8 cellular contexts compared by ENCODE assay signal in the genomic region with DNA sequence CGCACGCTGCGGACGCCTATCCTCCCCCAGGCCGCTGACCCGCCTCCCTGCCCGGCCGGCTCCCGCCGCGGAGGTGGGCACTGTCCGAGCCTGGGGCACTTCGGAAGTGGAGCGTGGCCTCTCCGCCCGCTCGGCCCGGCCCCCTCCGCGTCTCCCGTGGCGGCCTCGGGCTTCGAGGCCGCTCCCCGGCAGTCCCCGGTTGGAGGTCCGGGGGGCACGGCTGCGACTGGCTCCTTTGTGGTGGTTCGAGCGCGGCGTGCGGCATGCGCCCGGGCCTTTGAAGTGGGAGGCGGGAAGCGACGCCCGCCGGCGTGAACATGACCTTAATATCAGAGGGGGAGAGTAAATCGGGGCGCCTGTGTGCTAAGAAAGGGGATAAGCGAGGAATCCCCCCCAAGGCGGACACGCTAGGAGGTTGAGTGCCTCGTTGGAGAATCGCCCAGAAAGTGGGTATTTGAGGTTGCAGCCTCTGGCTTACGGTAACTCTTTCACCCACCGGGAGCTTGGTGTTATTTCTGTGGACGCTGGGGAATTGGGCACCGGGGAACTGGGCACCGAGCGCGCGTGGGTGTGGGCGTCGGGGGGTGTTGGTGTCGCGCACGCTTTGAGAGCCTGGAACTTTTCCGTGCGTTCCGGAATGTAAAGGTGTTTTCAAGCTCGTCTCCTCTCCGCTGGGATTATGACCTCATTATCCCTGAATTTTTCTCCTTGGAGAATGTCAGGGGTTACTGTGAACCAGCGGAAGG. TPM values are rescaled to one million over a fixed set of nuclear protein-coding genes. Genes with fewer than 3 reads are reported as not detected.
DNase-seq lines count a peak whose midpoint lies in the region; ATAC-seq and TF ChIP-seq lines count a peak whose summit lies in the region.

No MANE protein-coding gene starts in this region.

- BruUV-seq in Caco-2 (replicated peaks; lab: Mats Ljungman, UMichigan) = no TSS peak

- no peaks in the 10 kb centered on the region for H3K27me3 Mint-ChIP-seq in Caco-2 (ENCODE audit: insufficient read depth, unreplicated experiment)

- H3K9me3 ChIP-seq in Caco-2 (no peaks in the 10 kb centered on the region), mononuclear cell (ENCODE audit: low read depth, low read length) (no peaks in the 10 kb centered on the region), stomach (no peaks in the 10 kb centered on the region)

- intact Hi-C loops in Caco-2 (cut with micrococcal nuclease; ENCODE audit: unreplicated experiment) (loop anchor here (2.0 to 5.0 kb wide), 4 partner anchors 18 to 382 kb away; a partner anchor contains a TSS), stomach (cut with DNase I; ENCODE audit: low total_unique reads) (no loop called here)

- H3K36me3 Mint-ChIP-seq in Caco-2 (ENCODE audit: insufficient read depth, unreplicated experiment) = peaks cover 55% of the 10 kb centered on the region

- H3K36me3 ChIP-seq in Caco-2 (ENCODE audit: control insufficient read depth, insufficient read depth, low read length) (no peaks in the 10 kb centered on the region), stomach (no peaks in the 10 kb centered on the region)

- DNase-seq in Caco-2 (no peak), HuH-7 (ENCODE audit: low spot score) (peak; percentile 34), stomach (no peak), inferior parietal cortex (ENCODE audit: extremely low spot score) (no peak)
- peak; percentile 59 for DNase-seq in activated CD4-positive, alpha-beta T cell treated with anti-CD3 and anti-CD28 coated beads for 48 hours
- peak; percentile 4 for DNase-seq in effector CD8-positive, alpha-beta T cell (lab: John Stamatoyannopoulos, UW)

- TF ChIP-seq EP300 in stomach (IDR thresholded peaks at IDR 0.05) = no peak

- H3K27me3 ChIP-seq in Caco-2 (replicated peaks; ENCODE audit: control insufficient read depth, insufficient read depth, low read length) = no peaks in the 10 kb centered on the region
- no peaks in the 10 kb centered on the region for H3K27me3 ChIP-seq in mononuclear cell (ENCODE audit: insufficient read depth, low read length)
- H3K27me3 ChIP-seq in stomach = no peaks in the 10 kb centered on the region

- H3K4me3 Mint-ChIP-seq in Caco-2 (ENCODE audit: unreplicated experiment) = peak overlapping the region; percentile 99

- peak overlapping the region; percentile 93 for H3K4me3 ChIP-seq in Caco-2 (ENCODE audit: low read depth, low read length)
- peak overlapping the region; percentile 78 for H3K4me3 ChIP-seq in mononuclear cell (ENCODE audit: low read length)
- H3K4me3 ChIP-seq in stomach = peak overlapping the region; percentile 69 to 98 (median 94)

- no peak for TF ChIP-seq POLR2A in stomach (IDR thresholded peaks at IDR 0.05)

- WGBS in stomach, 5 donors = 0% methylated on average over 21 to 69 of the region's 69 CpGs

- H3K4me1 Mint-ChIP-seq in Caco-2 (ENCODE audit: low read depth, unreplicated experiment) = peaks cover 14% of the 10 kb centered on the region

- H3K9me3 Mint-ChIP-seq in Caco-2 (ENCODE audit: unreplicated experiment) = no peaks in the 10 kb centered on the region

- H3K27ac ChIP-seq in stomach = peak overlapping the region; percentile 92 to 96 (median 95)

- peaks cover 9% of the 10 kb centered on the region; the same call in 1 of the 2 replicates for H3K4me1 ChIP-seq in Caco-2
- peaks cover 23% of the 10 kb centered on the region for H3K4me1 ChIP-seq in mononuclear cell (ENCODE audit: insufficient read depth, low read length)
- H3K4me1 ChIP-seq in stomach = peaks cover 4 to 31% (median 25%) of the 10 kb centered on the region in 4 donors

- CTCF ChIA-PET in Caco-2 (lab: Charles Lee) = interaction anchor here (0.6 to 2.5 kb wide), 3 partner anchors 11 to 203 kb away, joined by 3 to 13 read pairs (median 9); a partner anchor contains a TSS

- ATAC-seq in GM21528 (IDR thresholded peaks at IDR 0.05; ENCODE audit: low FRiP score, unreplicated experiment) = peak; percentile 39

- POLR2A ChIA-PET in Caco-2 (lab: Charles Lee) = interaction anchor here (0.6 to 4.1 kb wide), 15 partner anchors 9 to 694 kb away, joined by 3 to 64 read pairs (median 5); a partner anchor contains a TSS

- TF ChIP-seq CTCF in Caco-2 (IDR thresholded peaks at IDR 0.05; ENCODE audit: insufficient read depth in 1 of 2, low read depth in 1 of 2, low read length in 1 of 2, severe bottlenecking in 1 of 2, unreplicated experiment in 1 of 2) = no peak
- TF ChIP-seq CTCF in stomach (IDR thresholded peaks at IDR 0.05) = no peak

- peak overlapping the region; percentile 99 for H3K27ac Mint-ChIP-seq in Caco-2 (ENCODE audit: unreplicated experiment)

RNA-seq across cellular contexts. Expression of a gene that starts 0.6 kb away (rescaled TPM):
- total RNA-seq in Caco-2 (2022) = 58.3 and 60.4 TPM in 2 replicates
- 6.3 TPM for total RNA-seq in mononuclear cell
- 10 to 100 TPM in 3 of 5 donors, 1 to 10 TPM in 1, under 1 TPM in 1; 0.58 to 68.3 (median 12.1) TPM for total RNA-seq in stomach
- 1 to 10 TPM; 1.9 to 5.4 (median 3.2) TPM for polyA plus RNA-seq in stomach

RNA-seq across cellular contexts. Expression of a gene that starts 41.1 kb away (rescaled TPM):
- 36.9 and 39.3 TPM in 2 replicates for total RNA-seq in Caco-2 (2022)
- total RNA-seq in mononuclear cell = 25.9 TPM
- 10 to 100 TPM in 3 of 5 donors, 1 to 10 TPM in 1, not detected in 1; 1.2 to 25.9 (median 19.3) TPM for total RNA-seq in stomach
- 10 to 100 TPM; 11.1 to 16.3 (median 11.5) TPM for polyA plus RNA-seq in stomach

RNA-seq across cellular contexts. Expression of a gene that starts 41.1 kb away (rescaled TPM):
- total RNA-seq in Caco-2 (2022) (30.0 and 32.8 TPM in 2 replicates), mononuclear cell (22.2 TPM), stomach (10 to 100 TPM in 4 of 5 donors, under 1 TPM in 1; under 0.01 to 84.8 (median 14.5) TPM)
- polyA plus RNA-seq in stomach = 1 to 10 TPM; 3.1 to 4.4 (median 3.5) TPM

RNA-seq across cellular contexts. Expression of a gene that starts 41.4 kb away (rescaled TPM):
- total RNA-seq in Caco-2 (2022) = 3.4 and 3.9 TPM in 2 replicates
- total RNA-seq in mononuclear cell = 1.0 TPM
- 100 to 1,000 TPM in 1 of 5 donors, 1 to 10 TPM in 1, not detected in 3; 4.2 to 212 TPM for total RNA-seq in stomach
- polyA plus RNA-seq in stomach = 1 to 10 TPM in 2 of 3 donors, under 1 TPM in 1; 0.75 to 4.1 (median 1.1) TPM

Comparison
In these comparisons a context has a peak if more than half of its experiments do, and no peak if none do; other contexts are left out.
1. DNase-seq: peak in HuH-7 (single experiment), activated CD4-positive, alpha-beta T cell treated with anti-CD3 and anti-CD28 coated beads for 48 hours (single experiment) and effector CD8-positive, alpha-beta T cell (single experiment); none in Caco-2 (0 of 2), stomach (single experiment) and inferior parietal cortex (single experiment).
2. Peak in every context shown above with its lines, with median percentiles within 50 percentile points of each other: H3K4me3 ChIP-seq.